15 cellular contexts compared by ENCODE assay signal in the genomic region with DNA sequence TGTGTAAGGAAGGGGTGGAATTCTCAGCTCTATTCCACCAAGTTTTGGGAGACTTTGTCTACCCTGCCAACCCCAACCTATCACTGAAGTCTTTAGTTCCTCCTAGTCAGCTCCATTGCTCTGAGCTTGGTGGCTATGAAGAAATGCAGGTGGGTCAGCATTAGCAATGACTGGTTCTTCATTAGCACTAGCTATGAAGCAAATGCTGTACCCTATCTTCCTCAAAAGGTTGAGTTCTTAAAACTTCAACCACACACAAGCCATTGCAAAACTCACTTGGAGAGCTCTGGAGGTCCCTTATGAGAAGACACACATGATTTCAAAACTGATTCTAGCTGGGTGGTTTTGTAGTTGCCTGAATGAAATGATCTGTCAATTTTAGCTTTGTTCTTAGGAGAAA.
A peak's percentile ranks its signal among the peaks of the same experiment; 100 is the strongest.
DNase-seq lines count a peak whose midpoint lies in the region; ATAC-seq and TF ChIP-seq lines count a peak whose summit lies in the region.
"Had no signal": no experiment of that assay in that cellular context is flagged by ENCODE, and none has a peak within 500 bp of the region (broad histone marks: within the 10 kb centered on the region; RNA-seq: fewer than 3 reads in every experiment).

No MANE protein-coding gene starts in this region.

- H3K4me1 Mint-ChIP-seq in CD8-positive, alpha-beta memory T cell, result peaks cover 33 to 65% (median 55%) of the 10 kb centered on the region in 3 donors
- peaks cover 51% of the 10 kb centered on the region for H3K4me1 Mint-ChIP-seq in activated naive CD8-positive, alpha-beta T cell treated with anti-CD3 and anti-CD28 coated beads, Interleukin-2, amount 50 U/mL, for 24 hours
- H3K4me1 Mint-ChIP-seq in natural killer cell treated with Interleukin-12 subunit alpha and Interleukin-12 subunit beta and Interleukin-15 and Interleukin-18, amount 100 ng/mL, for 72 hours (ENCODE audit: low read depth in 2 of 2), result peaks cover 70 to 77% of the 10 kb centered on the region in 2 donors
- H3K4me1 Mint-ChIP-seq in endodermal cell, result peaks cover 34% of the 10 kb centered on the region
- H3K4me1 Mint-ChIP-seq: neural crest cell had no signal

- H3K27me3 ChIP-seq in CD8-positive, alpha-beta memory T cell (ENCODE audit: insufficient read depth, low read length, poor library complexity, severe bottlenecking), result no peaks in the 10 kb centered on the region
- no peaks in the 10 kb centered on the region for H3K27me3 ChIP-seq in HL-60 (ENCODE audit: insufficient read depth, poor library complexity, severe bottlenecking)
- no peaks in the 10 kb centered on the region for H3K27me3 ChIP-seq in endodermal cell (ENCODE audit: control insufficient read depth, insufficient read depth, low read length, poor library complexity, severe bottlenecking)
- H3K27me3 ChIP-seq: BLaER1, foreskin keratinocyte had no signal

- peak overlapping the region in 5 of 7 donors; percentile 19 to 79 (median 66) for H3K4me3 Mint-ChIP-seq in CD8-positive, alpha-beta memory T cell
- H3K4me3 Mint-ChIP-seq in activated naive CD8-positive, alpha-beta T cell treated with anti-CD3 and anti-CD28 coated beads, Interleukin-2, amount 50 U/mL, for 24 hours, result no peak overlapping the region
- peak overlapping the region; percentile 77 for H3K4me3 Mint-ChIP-seq in natural killer cell treated with Interleukin-12 subunit alpha and Interleukin-12 subunit beta and Interleukin-15 and Interleukin-18, amount 100 ng/mL, for 72 hours
- no peak overlapping the region for H3K4me3 Mint-ChIP-seq in endodermal cell
- H3K4me3 Mint-ChIP-seq: activated naive CD4-positive, alpha-beta T cell treated with anti-CD3 and anti-CD28 coated beads, Interleukin-2, amount 50 U/mL, for 24 hours; neural crest cell had no signal

- POLR2A ChIA-PET in CD8-positive, alpha-beta memory T cell (lab: Charles Lee), result no interaction called here

- H3K9me3 Mint-ChIP-seq in CD8-positive, alpha-beta memory T cell, result peaks cover 0 to 5% (median 0%) of the 10 kb centered on the region in 5 donors
- H3K9me3 Mint-ChIP-seq in activated naive CD8-positive, alpha-beta T cell treated with anti-CD3 and anti-CD28 coated beads, Interleukin-2, amount 50 U/mL, for 24 hours, result peaks cover 8% of the 10 kb centered on the region
- peaks cover 8% of the 10 kb centered on the region for H3K9me3 Mint-ChIP-seq in natural killer cell treated with Interleukin-12 subunit alpha and Interleukin-12 subunit beta and Interleukin-15 and Interleukin-18, amount 100 ng/mL, for 72 hours
- no peaks in the 10 kb centered on the region for H3K9me3 Mint-ChIP-seq in endodermal cell
- H3K9me3 Mint-ChIP-seq: activated naive CD4-positive, alpha-beta T cell treated with anti-CD3 and anti-CD28 coated beads, Interleukin-2, amount 50 U/mL, for 24 hours had no signal

- peak overlapping the region in 7 of 8 donors; percentile 70 to 99 (median 91) for H3K27ac Mint-ChIP-seq in CD8-positive, alpha-beta memory T cell
- H3K27ac Mint-ChIP-seq in activated naive CD8-positive, alpha-beta T cell treated with anti-CD3 and anti-CD28 coated beads, Interleukin-2, amount 50 U/mL, for 24 hours, result peak overlapping the region; percentile 44
- H3K27ac Mint-ChIP-seq in natural killer cell treated with Interleukin-12 subunit alpha and Interleukin-12 subunit beta and Interleukin-15 and Interleukin-18, amount 100 ng/mL, for 72 hours, result peak overlapping the region; percentile 93 to 98
- H3K27ac Mint-ChIP-seq in endodermal cell, result no peak overlapping the region

- H3K36me3 ChIP-seq in CD8-positive, alpha-beta memory T cell (ENCODE audit: insufficient read depth, low read length), result no peaks in the 10 kb centered on the region
- H3K36me3 ChIP-seq in endodermal cell (ENCODE audit: control insufficient read depth, insufficient read depth, low read length), result no peaks in the 10 kb centered on the region
- H3K36me3 ChIP-seq: BLaER1 had no signal

- CTCF ChIA-PET in CD8-positive, alpha-beta memory T cell (lab: Charles Lee), result interaction anchor here (1.5 kb wide), 1 partner anchor 9 kb away, joined by 3 read pairs; no protein-coding TSS in a partner anchor

- DNase-seq in CD8-positive, alpha-beta memory T cell, result no peak
- peak in 1 of 2 experiments; percentile 89 for DNase-seq in HL-60 (ENCODE audit: low read depth in 1 of 2, low spot score in 1 of 2)
- DNase-seq in activated naive CD8-positive, alpha-beta T cell treated with anti-CD3 and anti-CD28 coated beads, Interleukin-2, amount 50 U/mL, for 24 hours, result no peak
- DNase-seq in natural killer cell treated with Interleukin-12 subunit alpha and Interleukin-12 subunit beta and Interleukin-15 and Interleukin-18, amount 100 ng/mL, for 72 hours (ENCODE audit: low spot score), result peak; percentile 60
- no peak for DNase-seq in NCI-H1105 treated with DMSO at 0.1 percent for 48 hours (lab: John Stamatoyannopoulos, UW)
- DNase-seq in middle frontal gyrus (ENCODE audit: extremely low spot score, low spot score), result no peak
- no peak for DNase-seq in endodermal cell
- DNase-seq: effector memory CD4-positive, alpha-beta T cell; foreskin keratinocyte; Karpas-422; NCI-H1930 had no signal

- no peak for ATAC-seq in activated naive CD8-positive, alpha-beta T cell treated with anti-CD3 and anti-CD28 coated beads, Interleukin-2, amount 50 U/mL, for 24 hours
- ATAC-seq in natural killer cell treated with Interleukin-12 subunit alpha and Interleukin-12 subunit beta and Interleukin-15 and Interleukin-18, amount 100 ng/mL, for 72 hours, result peak; percentile 81 to 85
- ATAC-seq: foreskin keratinocyte had no signal

- H3K9ac ChIP-seq in endodermal cell (ENCODE audit: extremely low read depth, low read length, poor library complexity, severe bottlenecking), result no peak overlapping the region
- H3K9ac ChIP-seq: BLaER1 had no signal

- H3K4me1 ChIP-seq in CD8-positive, alpha-beta memory T cell (ENCODE audit: insufficient read depth, low read length), result peaks cover 9% of the 10 kb centered on the region
- peaks cover 13% of the 10 kb centered on the region for H3K4me1 ChIP-seq in endodermal cell (ENCODE audit: control insufficient read depth, insufficient read depth, low read length)
- H3K4me1 ChIP-seq: BLaER1 had no signal

- H3K4me3 ChIP-seq in CD8-positive, alpha-beta memory T cell (ENCODE audit: low read length), result no peak overlapping the region
- H3K4me3 ChIP-seq in HL-60 (replicated peaks; ENCODE audit: insufficient read depth, low read length), result no peak overlapping the region
- H3K4me3 ChIP-seq in endodermal cell (ENCODE audit: low read length), result no peak overlapping the region
- H3K4me3 ChIP-seq: BLaER1 had no signal

- no peak overlapping the region for H3K27ac ChIP-seq in CD8-positive, alpha-beta memory T cell (ENCODE audit: low read depth, low read length)
- H3K27ac ChIP-seq in HL-60 (replicated peaks) (peak overlapping the region; percentile 72), endodermal cell (ENCODE audit: low read depth, low read length) (no peak overlapping the region)
- H3K27ac ChIP-seq: BLaER1, foreskin keratinocyte, VCaP had no signal

- peaks cover 0 to 27% (median 5%) of the 10 kb centered on the region in 3 donors for H3K36me3 Mint-ChIP-seq in CD8-positive, alpha-beta memory T cell
- H3K36me3 Mint-ChIP-seq in activated naive CD8-positive, alpha-beta T cell treated with anti-CD3 and anti-CD28 coated beads, Interleukin-2, amount 50 U/mL, for 24 hours (ENCODE audit: low read depth), result no peaks in the 10 kb centered on the region
- peaks cover 22% of the 10 kb centered on the region for H3K36me3 Mint-ChIP-seq in natural killer cell treated with Interleukin-12 subunit alpha and Interleukin-12 subunit beta and Interleukin-15 and Interleukin-18, amount 100 ng/mL, for 72 hours
- no peaks in the 10 kb centered on the region for H3K36me3 Mint-ChIP-seq in endodermal cell (ENCODE audit: low read depth)
- H3K36me3 Mint-ChIP-seq: activated naive CD4-positive, alpha-beta T cell treated with anti-CD3 and anti-CD28 coated beads, Interleukin-2, amount 50 U/mL, for 24 hours had no signal

- no peaks in the 10 kb centered on the region for H3K9me3 ChIP-seq in CD8-positive, alpha-beta memory T cell (ENCODE audit: low read length)
- H3K9me3 ChIP-seq in endodermal cell (ENCODE audit: control insufficient read depth, low read length), result no peaks in the 10 kb centered on the region
- H3K9me3 ChIP-seq: BLaER1 had no signal

- TF ChIP-seq CTCF in HL-60 (IDR thresholded peaks at IDR 0.05; ENCODE audit: insufficient read depth, low read length) (no peak), endodermal cell (conservative IDR thresholded peaks at IDR 0.05) (no peak)

- no peaks in the 10 kb centered on the region for H3K27me3 Mint-ChIP-seq in CD8-positive, alpha-beta memory T cell
- H3K27me3 Mint-ChIP-seq in activated naive CD8-positive, alpha-beta T cell treated with anti-CD3 and anti-CD28 coated beads, Interleukin-2, amount 50 U/mL, for 24 hours, result no peaks in the 10 kb centered on the region
- no peaks in the 10 kb centered on the region for H3K27me3 Mint-ChIP-seq in natural killer cell treated with Interleukin-12 subunit alpha and Interleukin-12 subunit beta and Interleukin-15 and Interleukin-18, amount 100 ng/mL, for 72 hours
- no peaks in the 10 kb centered on the region for H3K27me3 Mint-ChIP-seq in endodermal cell (ENCODE audit: insufficient read depth)
- H3K27me3 Mint-ChIP-seq: activated naive CD4-positive, alpha-beta T cell treated with anti-CD3 and anti-CD28 coated beads, Interleukin-2, amount 50 U/mL, for 24 hours had no signal

Comparison
In these comparisons a context has a peak if more than half of its experiments do, and no peak if none do; other contexts are left out.
1. H3K4me3 Mint-ChIP-seq: peak in CD8-positive, alpha-beta memory T cell (5 of 7) and natural killer cell treated with Interleukin-12 subunit alpha and Interleukin-12 subunit beta and Interleukin-15 and Interleukin-18, amount 100 ng/mL, for 72 hours (single experiment); none in activated naive CD8-positive, alpha-beta T cell treated with anti-CD3 and anti-CD28 coated beads, Interleukin-2, amount 50 U/mL, for 24 hours (single experiment) and endodermal cell (single experiment).